15 cellular contexts compared by ENCODE assay signal in the genomic region with DNA sequence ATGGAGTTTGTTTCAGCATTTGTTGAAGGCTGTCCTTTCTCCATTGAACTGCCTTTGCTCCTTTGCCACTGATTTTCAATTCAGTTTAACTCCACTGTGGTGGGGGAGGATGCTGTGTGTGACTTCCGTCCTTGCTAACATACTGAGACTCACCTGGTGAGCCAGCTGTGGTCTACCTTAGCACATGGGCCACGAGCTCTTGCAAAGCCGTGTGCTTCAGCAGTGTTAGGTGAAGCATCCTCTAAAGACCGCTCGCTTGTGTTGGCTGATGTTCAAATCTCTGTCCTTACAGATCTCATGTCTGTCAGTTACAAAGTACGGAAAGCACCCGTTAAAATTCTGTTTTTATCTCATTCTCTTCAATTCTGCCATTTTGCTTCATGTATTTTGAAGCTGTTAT. TPM values are rescaled to one million over a fixed set of nuclear protein-coding genes. Genes with fewer than 3 reads are reported as not detected.
DNase-seq lines count a peak whose midpoint lies in the region; ATAC-seq and TF ChIP-seq lines count a peak whose summit lies in the region.
"Had no signal": no experiment of that assay in that cellular context is flagged by ENCODE, and none has a peak within 500 bp of the region (broad histone marks: within the 10 kb centered on the region; RNA-seq: fewer than 3 reads in every experiment).

No MANE protein-coding gene starts in this region.

- DNase-seq in RWPE2 (ENCODE audit: low spot score) (no peak), psoas muscle (no peak), SHP77 treated with DMSO at 0.1 percent for 48 hours (lab: John Stamatoyannopoulos, UW) (no peak), cerebellar nuclear complex (lab: John Stamatoyannopoulos, UW) (no peak), NCI-H446 (lab: John Stamatoyannopoulos, UW) (no peak)
- no peak for DNase-seq in activated CD4-positive, alpha-beta T cell treated with anti-CD3 and anti-CD28 coated beads for 4 hours
- DNase-seq: activated CD4-positive, CD25-positive, alpha-beta regulatory T cell treated with anti-CD3 and anti-CD28 coated beads, Interleukin-2, amount 50 U/mL, for 72 hours; activated T-cell treated with anti-CD3 and anti-CD28 coated beads, Interleukin-2, amount 50 U/mL, for 1 hour; mucosa of descending colon; NCI-H1092 had no signal

- H3K27ac ChIP-seq in HUES6 (ENCODE audit: low read depth, low read length), result peak overlapping the region; percentile 8; the same call in 1 of the 2 replicates
- H3K27ac ChIP-seq in RWPE2 (ENCODE audit: poor library complexity, severe bottlenecking), result peak overlapping the region; percentile 38
- H3K27ac ChIP-seq in gastroesophageal sphincter, result peak overlapping the region in 3 of 4 donors; percentile 9 to 79 (median 25)
- peak overlapping the region; percentile 83 for H3K27ac ChIP-seq in psoas muscle

- H3K36me3 ChIP-seq in HUES6 (ENCODE audit: control insufficient read depth, insufficient read depth, low read length) (peaks cover 45% of the 10 kb centered on the region), RWPE2 (ENCODE audit: low read depth) (peaks cover 35% of the 10 kb centered on the region), gastroesophageal sphincter (peaks cover 0 to 40% of the 10 kb centered on the region in 2 donors), psoas muscle (ENCODE audit: insufficient read depth in 1 of 2, low read depth in 1 of 2) (peaks cover 0 to 29% of the 10 kb centered on the region in 2 donors)

- H3K4me3 ChIP-seq in HUES6 (ENCODE audit: low read depth, low read length) (no peak overlapping the region), RWPE2 (ENCODE audit: severe bottlenecking) (no peak overlapping the region), gastroesophageal sphincter (no peak overlapping the region), psoas muscle (no peak overlapping the region)
- H3K4me3 ChIP-seq: mucosa of descending colon had no signal

- WGBS in gastroesophageal sphincter (ENCODE audit: low coverage in 1 of 2), 2 donors, result 77 to 88% methylated on average over 4 to 7 of the region's 7 CpGs
- 83 to 85% (median 85%) methylated on average over 7 of the region's 7 CpGs for WGBS in psoas muscle, 3 donors

- intact Hi-C loops in psoas muscle (cut with DNase I), result loop anchor here in 1 of 2 donors (5.0 to 10.0 kb wide), 2 partner anchors 39 to 137 kb away; partner anchors contain the start of genes C21orf58, LSS and PCNT

- no peak for TF ChIP-seq POLR2A in gastroesophageal sphincter (IDR thresholded peaks at IDR 0.05)

- TF ChIP-seq CTCF in RWPE2 (IDR thresholded peaks at IDR 0.05; ENCODE audit: poor library complexity, severe bottlenecking) (no peak), gastroesophageal sphincter (IDR thresholded peaks at IDR 0.05) (no peak), psoas muscle (IDR thresholded peaks at IDR 0.05) (no peak)

- H3K9me3 ChIP-seq in HUES6 (ENCODE audit: control insufficient read depth, insufficient read depth, low read depth, low read length), result no peaks in the 10 kb centered on the region
- H3K9me3 ChIP-seq in RWPE2 (ENCODE audit: severe bottlenecking), result no peaks in the 10 kb centered on the region
- H3K9me3 ChIP-seq in gastroesophageal sphincter, result no peaks in the 10 kb centered on the region
- H3K9me3 ChIP-seq in psoas muscle, result no peaks in the 10 kb centered on the region
- H3K9me3 ChIP-seq: mucosa of descending colon had no signal

- H3K27me3 ChIP-seq in HUES6 (ENCODE audit: control insufficient read depth, insufficient read depth, low read length) (no peaks in the 10 kb centered on the region), RWPE2 (ENCODE audit: insufficient read depth, poor library complexity, severe bottlenecking) (no peaks in the 10 kb centered on the region), gastroesophageal sphincter (peaks cover 12% of the 10 kb centered on the region), psoas muscle (ENCODE audit: insufficient read depth in 3 of 3, low read length in 2 of 3) (peaks cover 0 to 1% (median 0%) of the 10 kb centered on the region in 3 donors)

- no peak overlapping the region for H3K9ac ChIP-seq in HUES6 (ENCODE audit: low read length)

- TF ChIP-seq EP300 in gastroesophageal sphincter (IDR thresholded peaks at IDR 0.05), result no peak

- ATAC-seq in RWPE2 (ENCODE audit: low read depth) (no peak), gastroesophageal sphincter (no peak), psoas muscle (no peak)
- ATAC-seq: stimulated activated memory B cell treated with anti-CD40 and anti-IgM and Interleukin-4, amounts not matched to agents 10 μg/mL and 1 μg/mL and 100 μg/mL, for 72 hours had no signal

- H3K4me1 ChIP-seq in HUES6 (ENCODE audit: control insufficient read depth, insufficient read depth, low read length) (peaks cover 25% of the 10 kb centered on the region), RWPE2 (ENCODE audit: insufficient read depth, poor library complexity, severe bottlenecking) (peaks cover 18% of the 10 kb centered on the region), gastroesophageal sphincter (peaks cover 0 to 42% (median 6%) of the 10 kb centered on the region in 3 donors), psoas muscle (peaks cover 29% of the 10 kb centered on the region)

RNA-seq across cellular contexts. Expression of gene SPATC1L, which starts 3.6 kb away (rescaled TPM):
- 10 to 100 TPM in 1 of 4 donors, 1 to 10 TPM in 2, under 1 TPM in 1; 0.54 to 20.4 (median 7.9) TPM for total RNA-seq in gastroesophageal sphincter
- 1 to 10 TPM; 1.9 to 4.6 (median 3.2) TPM for total RNA-seq in psoas muscle
- 1 to 10 TPM; 3.7 to 6.0 (median 4.6) TPM for polyA plus RNA-seq in psoas muscle

RNA-seq across cellular contexts. Expression of gene FTCD, which starts 32.4 kb away (rescaled TPM):
- total RNA-seq in gastroesophageal sphincter (1 to 10 TPM in 1 of 4 donors, under 1 TPM in 1, not detected in 2; 0.31 to 1.5 TPM), psoas muscle (1 to 10 TPM in 1 of 4 donors, under 1 TPM in 1, not detected in 2; 0.16 to 2.0 TPM)
- under 1 TPM in 2 of 3 donors, not detected in 1; 0.03 to 0.09 TPM for polyA plus RNA-seq in psoas muscle
- total RNA-seq: dermis microvascular lymphatic vessel endothelial cell had no signal
- polyA plus RNA-seq: CD14-positive monocyte had no signal

RNA-seq across cellular contexts. Expression of gene LSS, which starts 40.8 kb away (rescaled TPM):
- 100 to 1,000 TPM in 1 of 4 donors, 10 to 100 TPM in 3; 57.7 to 104 (median 85.7) TPM for total RNA-seq in gastroesophageal sphincter
- 10 to 100 TPM; 24.8 to 31.5 (median 30.4) TPM for total RNA-seq in psoas muscle
- polyA plus RNA-seq in psoas muscle, result 10 to 100 TPM; 10.7 to 19.3 (median 14.4) TPM

Comparison
In these comparisons a context has a peak if more than half of its experiments do, and no peak if none do; other contexts are left out.
1. H3K27ac ChIP-seq: peak in every context shown above with its lines; median percentile 83 in psoas muscle; 38 in RWPE2; 25 in gastroesophageal sphincter; 8 in HUES6.